In the genomic region with DNA sequence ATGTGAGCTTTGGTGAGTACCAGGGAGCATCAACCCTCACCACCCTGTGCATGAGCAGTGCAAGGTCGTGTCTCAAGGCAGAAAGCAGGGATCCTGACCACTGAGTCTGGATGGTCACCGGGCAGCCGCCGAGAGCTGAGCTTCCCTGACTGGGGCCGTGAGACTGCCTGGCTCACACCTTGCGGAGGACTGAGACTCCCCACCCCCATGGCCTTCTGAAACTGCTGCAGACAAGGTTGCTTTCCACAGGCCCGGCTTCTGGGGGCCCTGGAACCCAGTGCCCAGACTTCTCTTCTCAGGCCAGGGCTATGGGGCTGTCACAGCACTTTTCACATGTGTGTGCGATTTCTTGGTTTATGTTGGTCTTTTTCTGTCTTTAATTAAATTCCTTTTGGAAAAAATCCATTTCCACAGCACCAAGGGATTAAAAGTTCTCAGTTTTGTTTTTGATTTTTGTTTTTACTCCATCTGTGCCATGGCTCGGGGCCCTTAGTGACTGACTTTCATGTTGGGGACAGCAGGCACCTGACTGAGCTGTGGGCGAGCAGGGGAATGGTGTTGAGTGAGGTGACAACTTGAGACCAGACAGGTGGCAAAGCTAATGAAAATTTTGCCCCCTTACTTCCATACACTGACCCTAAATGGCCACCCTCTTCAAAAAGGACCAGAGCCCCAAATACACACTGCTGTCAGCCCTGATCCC, we compare ENCODE assay signal across 13 cellular contexts.
"Had no signal": no experiment of that assay in that cellular context is flagged by ENCODE, and none has a peak within 500 bp of the region (broad histone marks: within the 10 kb centered on the region; RNA-seq: fewer than 3 reads in every experiment).

No MANE protein-coding gene starts in this region.

- DNase-seq: activated effector memory CD4-positive, alpha-beta T cell treated with anti-CD3 and anti-CD28 coated beads, Interleukin-2, amount 50 U/mL, for 16 hours; activated T-cell treated with anti-CD3 and anti-CD28 coated beads, Interleukin-2, amount 50 U/mL, for 72 hours; foreskin keratinocyte; glutamatergic neuron; kidney glomerular epithelial cell; lower lobe of right lung; stimulated activated CD4-positive, alpha-beta T cell treated with anti-CD3 and anti-CD28 coated beads, Interleukin-12 subunit alpha, Interleukin-12 subunit beta, amount 100 ng/mL, for 4 hours; stimulated activated naive CD8-positive, alpha-beta T cell treated with anti-CD3 and anti-CD28 coated beads, Interleukin-15, Interleukin-2, amounts not matched to agents 100 U/mL and 50 U/mL, for 24 hours; substantia nigra; trophoblast cell had no signal

- H3K27ac ChIP-seq: epithelial cell of prostate, foreskin keratinocyte, lower lobe of right lung, SJSA1 had no signal

- H3K4me1 ChIP-seq: foreskin keratinocyte had no signal

- H3K9me3 ChIP-seq: lower lobe of right lung, SJSA1 had no signal

- ATAC-seq: activated CD4-positive, CD25-positive, alpha-beta regulatory T cell treated with anti-CD3 and anti-CD28 coated beads, Interleukin-2, amount 50 U/mL, for 24 hours; activated T-cell treated with anti-CD3 and anti-CD28 coated beads, Interleukin-2, amount 50 U/mL, for 72 hours; foreskin keratinocyte; lower lobe of right lung; stimulated activated naive CD8-positive, alpha-beta T cell treated with anti-CD3 and anti-CD28 coated beads, Interleukin-15, Interleukin-2, amounts not matched to agents 100 U/mL and 50 U/mL, for 24 hours had no signal

- H3K4me3 ChIP-seq: lower lobe of right lung, SJSA1 had no signal

- H3K36me3 ChIP-seq: lower lobe of right lung, SJSA1 had no signal
